ENCODE assay signal across 21 cellular contexts in the genomic region with DNA sequence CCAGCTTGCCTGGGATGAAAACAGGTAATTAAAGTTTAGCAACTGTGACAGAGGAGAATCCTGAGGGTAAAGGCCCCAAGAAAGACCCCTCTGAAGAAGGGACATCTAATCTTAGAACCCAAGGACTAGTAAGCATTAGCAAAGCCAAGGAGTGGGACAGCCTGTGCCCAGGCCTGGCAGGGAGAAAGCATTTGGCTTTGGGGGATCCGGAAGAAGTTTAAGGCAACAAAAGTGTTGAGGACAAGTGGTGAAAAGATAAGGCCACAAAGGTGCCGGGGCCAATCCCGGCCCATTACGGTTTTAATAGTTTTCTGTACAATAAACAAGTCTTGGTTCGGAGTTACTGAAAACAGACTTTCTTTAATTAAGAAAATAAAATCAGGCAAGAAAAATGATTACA.
DNase-seq lines count a peak whose midpoint lies in the region; ATAC-seq and TF ChIP-seq lines count a peak whose summit lies in the region.
"Had no signal": no experiment of that assay in that cellular context is flagged by ENCODE, and none has a peak within 500 bp of the region (broad histone marks: within the 10 kb centered on the region; RNA-seq: fewer than 3 reads in every experiment).

No MANE protein-coding gene starts in this region.

- peak overlapping the region; percentile 26 for H3K27ac Mint-ChIP-seq in stimulated activated effector memory CD8-positive, alpha-beta T cell treated with anti-CD3 and anti-CD28 coated beads, Interleukin-12 subunit alpha, Interleukin-12 subunit beta, amount 100 ng/mL, for 72 hours
- H3K27ac Mint-ChIP-seq: activated CD8-positive, alpha-beta T cell treated with anti-CD3 and anti-CD28 coated beads for 36 hours; activated naive CD4-positive, alpha-beta T cell treated with anti-CD3 and anti-CD28 coated beads, Interleukin-2, amount 50 U/mL, for 24 hours; immature natural killer cell; natural killer cell treated with Interleukin-12 subunit alpha and Interleukin-12 subunit beta and Interleukin-15 and Interleukin-18, amount 100 ng/mL, for 72 hours; stimulated activated naive CD8-positive, alpha-beta T cell treated with anti-CD3 and anti-CD28 coated beads, Interleukin-15, Interleukin-2, amounts not matched to agents 100 ng/mL and 50 ng/mL, for 24 hours; T-cell had no signal

- H3K9me3 ChIP-seq in right atrium auricular region = no peaks in the 10 kb centered on the region
- H3K9me3 ChIP-seq in lower lobe of right lung = no peaks in the 10 kb centered on the region
- H3K9me3 ChIP-seq: BLaER1 treated with 17β-estradiol and CSF1 and Interleukin-3, amounts not matched to agents 10 nM and 100 nM; body of pancreas had no signal

- no peaks in the 10 kb centered on the region for H3K36me3 Mint-ChIP-seq in stimulated activated effector memory CD8-positive, alpha-beta T cell treated with anti-CD3 and anti-CD28 coated beads, Interleukin-12 subunit alpha, Interleukin-12 subunit beta, amount 100 ng/mL, for 72 hours
- H3K36me3 Mint-ChIP-seq: activated naive CD4-positive, alpha-beta T cell treated with anti-CD3 and anti-CD28 coated beads, Interleukin-2, amount 50 U/mL, for 24 hours; immature natural killer cell; natural killer cell treated with Interleukin-12 subunit alpha and Interleukin-12 subunit beta and Interleukin-15 and Interleukin-18, amount 100 ng/mL, for 72 hours; T-cell had no signal

- no peak overlapping the region for H3K4me3 Mint-ChIP-seq in stimulated activated effector memory CD8-positive, alpha-beta T cell treated with anti-CD3 and anti-CD28 coated beads, Interleukin-12 subunit alpha, Interleukin-12 subunit beta, amount 100 ng/mL, for 72 hours
- H3K4me3 Mint-ChIP-seq: activated CD8-positive, alpha-beta T cell treated with anti-CD3 and anti-CD28 coated beads for 36 hours; activated naive CD4-positive, alpha-beta T cell treated with anti-CD3 and anti-CD28 coated beads, Interleukin-2, amount 50 U/mL, for 24 hours; immature natural killer cell; natural killer cell treated with Interleukin-12 subunit alpha and Interleukin-12 subunit beta and Interleukin-15 and Interleukin-18, amount 100 ng/mL, for 72 hours; stimulated activated naive CD8-positive, alpha-beta T cell treated with anti-CD3 and anti-CD28 coated beads, Interleukin-15, Interleukin-2, amounts not matched to agents 100 ng/mL and 50 ng/mL, for 24 hours; T-cell had no signal

- H3K36me3 ChIP-seq in right atrium auricular region = no peaks in the 10 kb centered on the region
- no peaks in the 10 kb centered on the region for H3K36me3 ChIP-seq in lower lobe of right lung
- H3K36me3 ChIP-seq: BLaER1 treated with 17β-estradiol and CSF1 and Interleukin-3, amounts not matched to agents 10 nM and 100 nM had no signal

- peaks cover 0 to 93% of the 10 kb centered on the region in 2 donors for H3K4me1 ChIP-seq in right atrium auricular region
- H3K4me1 ChIP-seq in lower lobe of right lung = peaks cover 61% of the 10 kb centered on the region

- DNase-seq in right atrium auricular region (ENCODE audit: low spot score) (no peak), Right ventricle myocardium inferior (ENCODE audit: missing footprints) (no peak), lower lobe of right lung (no peak), DMS79 (lab: John Stamatoyannopoulos, UW) (no peak)
- no peak for DNase-seq in stimulated activated effector memory CD8-positive, alpha-beta T cell treated with anti-CD3 and anti-CD28 coated beads, Interleukin-12 subunit alpha, Interleukin-12 subunit beta, amount 100 ng/mL, for 72 hours (ENCODE audit: low spot score in 2 of 2)
- DNase-seq: activated CD8-positive, alpha-beta T cell treated with anti-CD3 and anti-CD28 coated beads for 36 hours; activated T-cell treated with anti-CD3 and anti-CD28 coated beads, Interleukin-2, amount 50 U/mL, for 48 hours; dermis blood vessel endothelial cell; immature natural killer cell; KBM-7; NCI-H2029; T-cell had no signal

- H3K27me3 ChIP-seq in right atrium auricular region (no peaks in the 10 kb centered on the region), lower lobe of right lung (ENCODE audit: low read depth) (no peaks in the 10 kb centered on the region)
- H3K27me3 ChIP-seq: BLaER1 treated with 17β-estradiol and CSF1 and Interleukin-3, amounts not matched to agents 10 nM and 100 nM; body of pancreas had no signal

- ATAC-seq in Right ventricle myocardium inferior = no peak
- ATAC-seq in lower lobe of right lung = no peak
- ATAC-seq in stimulated activated effector memory CD8-positive, alpha-beta T cell treated with anti-CD3 and anti-CD28 coated beads, Interleukin-12 subunit alpha, Interleukin-12 subunit beta, amount 100 ng/mL, for 72 hours = no peak
- ATAC-seq in GM19035 (IDR thresholded peaks at IDR 0.05; ENCODE audit: unreplicated experiment) = no peak
- no peak for ATAC-seq in GM21515 (IDR thresholded peaks at IDR 0.05; ENCODE audit: unreplicated experiment)
- no peak for ATAC-seq in GM21576 (IDR thresholded peaks at IDR 0.05; ENCODE audit: unreplicated experiment)
- ATAC-seq: activated CD8-positive, alpha-beta T cell treated with anti-CD3 and anti-CD28 coated beads for 36 hours; GM12878; natural killer cell treated with Interleukin-12 subunit alpha and Interleukin-12 subunit beta and Interleukin-15 and Interleukin-18, amount 100 ng/mL, for 72 hours; T-cell had no signal

- H3K4me3 ChIP-seq in right atrium auricular region (no peak overlapping the region), lower lobe of right lung (no peak overlapping the region)
- H3K4me3 ChIP-seq: BLaER1 treated with 17β-estradiol and CSF1 and Interleukin-3, amounts not matched to agents 10 nM and 100 nM; body of pancreas; GM12878 had no signal

- intact Hi-C loops in Right ventricle myocardium inferior (cut with DNase I) (no loop called here), lower lobe of right lung (cut with DNase I) (no loop called here)

- H3K27ac ChIP-seq in right atrium auricular region = peak overlapping the region; percentile 75 to 84
- peak overlapping the region; percentile 5 for H3K27ac ChIP-seq in lower lobe of right lung
- H3K27ac ChIP-seq: BLaER1 treated with 17β-estradiol and CSF1 and Interleukin-3, amounts not matched to agents 10 nM and 100 nM had no signal

- peaks cover 16% of the 10 kb centered on the region for H3K4me1 Mint-ChIP-seq in stimulated activated effector memory CD8-positive, alpha-beta T cell treated with anti-CD3 and anti-CD28 coated beads, Interleukin-12 subunit alpha, Interleukin-12 subunit beta, amount 100 ng/mL, for 72 hours

- H3K9me3 Mint-ChIP-seq in stimulated activated effector memory CD8-positive, alpha-beta T cell treated with anti-CD3 and anti-CD28 coated beads, Interleukin-12 subunit alpha, Interleukin-12 subunit beta, amount 100 ng/mL, for 72 hours = no peaks in the 10 kb centered on the region
- H3K9me3 Mint-ChIP-seq: activated CD8-positive, alpha-beta T cell treated with anti-CD3 and anti-CD28 coated beads for 36 hours; activated naive CD4-positive, alpha-beta T cell treated with anti-CD3 and anti-CD28 coated beads, Interleukin-2, amount 50 U/mL, for 24 hours; immature natural killer cell; natural killer cell treated with Interleukin-12 subunit alpha and Interleukin-12 subunit beta and Interleukin-15 and Interleukin-18, amount 100 ng/mL, for 72 hours; stimulated activated naive CD8-positive, alpha-beta T cell treated with anti-CD3 and anti-CD28 coated beads, Interleukin-15, Interleukin-2, amounts not matched to agents 100 ng/mL and 50 ng/mL, for 24 hours; T-cell had no signal

- TF ChIP-seq CTCF in right atrium auricular region (IDR thresholded peaks at IDR 0.05) (no peak), lower lobe of right lung (IDR thresholded peaks at IDR 0.05) (no peak)
